In genomic region chr15:23416349-23417276, GRCh38 we compare ENCODE assay signal across 14 cellular contexts.
DNase-seq lines count a peak whose midpoint lies in the region; ATAC-seq and TF ChIP-seq lines count a peak whose summit lies in the region.
"Had no signal": no experiment of that assay in that cellular context is flagged by ENCODE, and none has a peak within 500 bp of the region (broad histone marks: within the 10 kb centered on the region; RNA-seq: fewer than 3 reads in every experiment).

No MANE protein-coding gene starts in this region.

- TF ChIP-seq POLR2A in GM18505 (IDR thresholded peaks at IDR 0.05; ENCODE audit: borderline replicate concordance, extremely low read depth, insufficient read depth, insufficient read length): no peak

- no peaks in the 10 kb centered on the region for H3K36me3 ChIP-seq in HUES6 (ENCODE audit: control insufficient read depth, insufficient read depth, low read length)
- H3K36me3 ChIP-seq: gastroesophageal sphincter, tibial nerve had no signal

- no peak overlapping the region for H3K27ac ChIP-seq in HUES6 (ENCODE audit: low read depth, low read length)
- H3K27ac ChIP-seq: gastroesophageal sphincter, psoas muscle, tibial nerve had no signal

- intact Hi-C loops in head of caudate nucleus (cut with DNase I): no loop called here

- TF ChIP-seq CTCF in GM12865 (IDR thresholded peaks at IDR 0.05; ENCODE audit: insufficient read depth, low read depth, low read length, missing control alignments): no peak

- H3K9me3 ChIP-seq in HUES6 (ENCODE audit: control insufficient read depth, insufficient read depth, low read depth, low read length): peaks cover 22% of the 10 kb centered on the region; the same call in 1 of the 2 replicates
- H3K9me3 ChIP-seq: gastroesophageal sphincter, psoas muscle had no signal

- no peak overlapping the region for H3K4me3 ChIP-seq in GM12865 (ENCODE audit: low read depth, low read length)
- peak overlapping the region; percentile 35; the same call in 1 of the 2 replicates for H3K4me3 ChIP-seq in HUES6 (ENCODE audit: low read depth, low read length)
- H3K4me3 ChIP-seq: gastroesophageal sphincter, psoas muscle, tibial nerve had no signal

- no peaks in the 10 kb centered on the region for H3K4me1 ChIP-seq in HUES6 (ENCODE audit: control insufficient read depth, insufficient read depth, low read length)
- H3K4me1 ChIP-seq: gastroesophageal sphincter, psoas muscle, tibial nerve had no signal

- ATAC-seq in GM19463 (IDR thresholded peaks at IDR 0.05; ENCODE audit: unreplicated experiment) (peak; percentile 47), GM18505 (IDR thresholded peaks at IDR 0.05; ENCODE audit: unreplicated experiment) (no peak)
- ATAC-seq: gastroesophageal sphincter had no signal

- H3K27me3 ChIP-seq in HUES6 (ENCODE audit: control insufficient read depth, insufficient read depth, low read length): no peaks in the 10 kb centered on the region
- H3K27me3 ChIP-seq: gastroesophageal sphincter, tibial nerve had no signal

- H3K9ac ChIP-seq in HUES6 (ENCODE audit: low read length): no peak overlapping the region

- DNase-seq in GM12865 (ENCODE audit: low read depth) (peak; percentile 50), iPS-NIHi7 (ENCODE audit: extremely low spot score) (peak; percentile 43), head of caudate nucleus (no peak), GF-D8 (lab: John Stamatoyannopoulos, UW) (no peak), AG08396 (ENCODE audit: low spot score) (no peak)
- DNase-seq: activated CD4-positive, CD25-positive, alpha-beta regulatory T cell treated with anti-CD3 and anti-CD28 coated beads, Interleukin-2, amount 50 U/mL, for 72 hours; naive B cell; NCI-H2171 had no signal

Comparison
In these comparisons a context has a peak if more than half of its experiments do, and no peak if none do; other contexts are left out.
1. DNase-seq: peak in GM12865 (single experiment) and iPS-NIHi7 (single experiment); none in head of caudate nucleus (0 of 42), GF-D8 (single experiment) and AG08396 (single experiment).